Comparison of ENCODE assay signal across 11 cellular contexts in the genomic region with DNA sequence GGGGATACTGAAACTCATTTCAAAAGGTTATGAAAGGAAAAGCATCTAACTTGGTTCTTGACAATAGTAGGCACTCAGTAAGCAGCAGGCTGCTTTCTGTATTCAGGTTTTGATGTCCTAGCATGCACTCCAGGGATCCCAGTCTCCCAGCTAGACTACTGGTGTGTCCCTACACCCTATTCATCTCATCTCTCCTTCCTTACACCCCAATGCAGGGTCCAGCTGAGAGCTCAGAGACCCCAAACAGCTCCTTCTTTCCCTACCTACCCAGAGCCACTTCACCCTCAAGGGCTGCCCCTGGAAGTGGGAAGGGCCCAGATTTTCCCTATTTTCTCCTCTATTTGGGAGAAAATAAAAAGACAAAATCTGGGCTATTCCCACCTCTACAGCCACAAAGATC.
"Had no signal": no experiment of that assay in that cellular context is flagged by ENCODE, and none has a peak within 500 bp of the region (broad histone marks: within the 10 kb centered on the region; RNA-seq: fewer than 3 reads in every experiment).

No MANE protein-coding gene starts in this region.

- H3K27ac Mint-ChIP-seq: progenitor cell of endocrine pancreas; stimulated activated naive CD8-positive, alpha-beta T cell treated with anti-CD3 and anti-CD28 coated beads, Interleukin-15, Interleukin-2, amounts not matched to agents 100 ng/mL and 50 ng/mL, for 24 hours had no signal

- H3K9me3 Mint-ChIP-seq: activated naive CD8-positive, alpha-beta T cell treated with anti-CD3 and anti-CD28 coated beads, Interleukin-2, amount 10 ng/mL, durations not matched to agents 7 days and 5 days; naive thymus-derived CD4-positive, alpha-beta T cell; stimulated activated naive CD8-positive, alpha-beta T cell treated with anti-CD3 and anti-CD28 coated beads, Interleukin-15, Interleukin-2, amounts not matched to agents 100 ng/mL and 50 ng/mL, for 24 hours; T-helper 2 cell treated with Interferon-gamma antibody and Interleukin-4, amounts not matched to agents 5 μg/mL and 100 μg/mL, for 36 hours had no signal

- H3K27me3 ChIP-seq: body of pancreas, gastroesophageal sphincter had no signal

- H3K4me1 ChIP-seq: uterus had no signal

- DNase-seq: cortex of kidney had no signal

- H3K36me3 ChIP-seq: gastroesophageal sphincter, heart left ventricle, tibial nerve, uterus had no signal

- H3K9me3 ChIP-seq: body of pancreas, gastroesophageal sphincter, heart left ventricle, tibial nerve, uterus had no signal

- H3K27me3 Mint-ChIP-seq: progenitor cell of endocrine pancreas; stimulated activated naive CD8-positive, alpha-beta T cell treated with anti-CD3 and anti-CD28 coated beads, Interleukin-15, Interleukin-2, amounts not matched to agents 100 ng/mL and 50 ng/mL, for 24 hours had no signal

- H3K36me3 Mint-ChIP-seq: activated naive CD8-positive, alpha-beta T cell treated with anti-CD3 and anti-CD28 coated beads, Interleukin-2, amount 10 ng/mL, durations not matched to agents 7 days and 5 days; naive thymus-derived CD4-positive, alpha-beta T cell had no signal

- H3K4me3 ChIP-seq: body of pancreas had no signal
